Comparison of ENCODE assay signal across 26 cellular contexts in the genomic region with DNA sequence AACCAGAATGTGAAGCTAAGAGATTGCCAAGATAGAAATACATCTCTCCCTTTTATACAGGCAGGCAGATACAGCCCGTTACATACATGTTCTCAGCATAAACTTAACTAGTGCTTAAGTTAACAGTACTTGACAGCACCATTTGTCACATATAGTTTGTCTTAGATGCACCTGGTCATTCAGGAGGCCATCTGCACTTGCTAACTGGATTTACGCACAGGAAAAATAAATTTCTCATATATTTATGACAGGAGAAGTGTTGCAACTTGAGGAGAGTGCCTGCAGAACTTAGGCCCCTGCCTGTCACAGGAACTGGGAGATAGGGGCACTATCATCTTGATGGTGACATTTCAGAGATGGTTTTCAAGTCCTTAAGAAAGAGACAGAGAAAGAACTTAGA.
"Had no signal": no experiment of that assay in that cellular context is flagged by ENCODE, and none has a peak within 500 bp of the region (broad histone marks: within the 10 kb centered on the region; RNA-seq: fewer than 3 reads in every experiment).

No MANE protein-coding gene starts in this region.

- H3K4me1 ChIP-seq: left ventricle myocardium inferior, neural progenitor cell, right atrium auricular region, right lobe of liver, suprapubic skin, tibial artery, upper lobe of right lung had no signal

- H3K9ac ChIP-seq: neural progenitor cell had no signal

- H2AFZ ChIP-seq: neural progenitor cell had no signal

- H3K36me3 ChIP-seq: left ventricle myocardium inferior, neural progenitor cell, ovary, right atrium auricular region, right lobe of liver, suprapubic skin, thoracic aorta, tibial artery, upper lobe of right lung had no signal

- H3K27ac Mint-ChIP-seq: immature natural killer cell; mesothelial cell of epicardium; naive B cell; natural killer cell; nephron progenitor cell; neural progenitor cell; progenitor cell of endocrine pancreas; stimulated activated naive CD8-positive, alpha-beta T cell treated with anti-CD3 and anti-CD28 coated beads, Interleukin-15, Interleukin-2, amounts not matched to agents 100 ng/mL and 50 ng/mL, for 24 hours had no signal

- DNase-seq: hypothalamus; immature natural killer cell; kidney; left ventricle myocardium inferior; mesendoderm; naive B cell; natural killer cell; nephron progenitor cell; ovary; right lobe of liver; stimulated activated CD4-positive, alpha-beta T cell treated with anti-CD3 and anti-CD28 coated beads, Interleukin-2, amount 100 ng/mL, for 24 hours; stimulated activated CD4-positive, alpha-beta T cell treated with anti-CD3 and anti-CD28 coated beads, Interleukin-4, amount 100 ng/mL, for 1 hour; stimulated activated naive CD4-positive, alpha-beta T cell; tibial artery; upper lobe of right lung had no signal

- H3K9me3 ChIP-seq: ovary, right atrium auricular region, right lobe of liver, suprapubic skin, thoracic aorta, tibial artery, upper lobe of right lung had no signal

- H3K4me1 Mint-ChIP-seq: immature natural killer cell, naive B cell, natural killer cell, nephron progenitor cell, neural progenitor cell had no signal

- H3K27me3 ChIP-seq: neural progenitor cell, ovary, right atrium auricular region, right lobe of liver, suprapubic skin, tibial artery, upper lobe of right lung had no signal

- H3K27me3 Mint-ChIP-seq: naive B cell; progenitor cell of endocrine pancreas; stimulated activated naive CD8-positive, alpha-beta T cell treated with anti-CD3 and anti-CD28 coated beads, Interleukin-15, Interleukin-2, amounts not matched to agents 100 ng/mL and 50 ng/mL, for 24 hours had no signal

- H3K4me2 ChIP-seq: neural progenitor cell, smooth muscle cell had no signal

- H3K36me3 Mint-ChIP-seq: naive B cell, natural killer cell, neural progenitor cell had no signal

- H3K4me3 Mint-ChIP-seq: immature natural killer cell; mesothelial cell of epicardium; naive B cell; natural killer cell; nephron progenitor cell; neural progenitor cell; stimulated activated naive CD8-positive, alpha-beta T cell treated with anti-CD3 and anti-CD28 coated beads, Interleukin-15, Interleukin-2, amounts not matched to agents 100 ng/mL and 50 ng/mL, for 24 hours had no signal

- FAIRE-seq: islet of Langerhans, kidney, urothelium cell line had no signal

- H3K4me3 ChIP-seq: left ventricle myocardium inferior, lung, neural progenitor cell, ovary, right atrium auricular region, right lobe of liver, smooth muscle cell, suprapubic skin, thoracic aorta, tibial artery, upper lobe of right lung had no signal

- ATAC-seq: natural killer cell, right lobe of liver, upper lobe of right lung had no signal

- H3K27ac ChIP-seq: left ventricle myocardium inferior, neural progenitor cell, ovary, right atrium auricular region, right lobe of liver, suprapubic skin, thoracic aorta, tibial artery, upper lobe of right lung had no signal

- H3K9me3 Mint-ChIP-seq: nephron progenitor cell, neural progenitor cell had no signal
